ENCODE assay signal across 8 cellular contexts in genomic region chrX:21940356-21940829, GRCh38. TPM values are rescaled to one million over a fixed set of nuclear protein-coding genes. Genes with fewer than 3 reads are reported as not detected.
DNase-seq lines count a peak whose midpoint lies in the region; ATAC-seq and TF ChIP-seq lines count a peak whose summit lies in the region.

TSS of gene SMS (plus strand) at chrX:21940709. CDS start at chrX:21940825, 116 bp downstream.

- H3K27me3 ChIP-seq in GM23248 (replicated peaks; ENCODE audit: insufficient read depth) = no peaks in the 10 kb centered on the region
- H3K27me3 ChIP-seq in SK-N-SH (ENCODE audit: insufficient read depth) = no peaks in the 10 kb centered on the region
- H3K27me3 ChIP-seq in ovary = no peaks in the 10 kb centered on the region
- H3K27me3 ChIP-seq in upper lobe of left lung = peaks cover 0 to 5% (median 0%) of the 10 kb centered on the region in 4 donors

- intact Hi-C loops in ovary (cut with DNase I) = no loop called here

- H3F3A ChIP-seq in GM23248 (ENCODE audit: insufficient read depth) (peaks cover 23% of the 10 kb centered on the region), SK-N-SH (replicated peaks; ENCODE audit: insufficient read depth) (peaks cover 36% of the 10 kb centered on the region)

- H3K27ac Mint-ChIP-seq in activated naive CD4-positive, alpha-beta T cell treated with anti-CD3 and anti-CD28 coated beads, Interleukin-2, amount 50 U/mL, for 72 hours = peak within 1 kb of the TSS; percentile 81 to 90
- peak within 1 kb of the TSS; percentile 76 for H3K27ac Mint-ChIP-seq in glutamatergic neuron (ENCODE audit: unreplicated experiment)

- H4K20me1 ChIP-seq in GM23248 (ENCODE audit: insufficient read depth) (no peaks in the 10 kb centered on the region), SK-N-SH (ENCODE audit: insufficient read depth) (peaks cover 13% of the 10 kb centered on the region)

- peak; percentile 45 for TF ChIP-seq POLR2A in ovary (IDR thresholded peaks at IDR 0.05)
- peak in 2 of 4 donors; percentile 47 to 77 for TF ChIP-seq POLR2A in upper lobe of left lung (IDR thresholded peaks at IDR 0.05)

- H3K36me3 ChIP-seq in GM23248 (ENCODE audit: low read depth) (no peaks in the 10 kb centered on the region), SK-N-SH (replicated peaks in 1 of 2; ENCODE audit: control insufficient read depth in 1 of 2, insufficient read depth in 2 of 2, low read length in 1 of 2) (no peaks in the 10 kb centered on the region), ovary (no peaks in the 10 kb centered on the region), upper lobe of left lung (no peaks in the 10 kb centered on the region)

- H3K4me3 ChIP-seq in GM23248 (peak within 1 kb of the TSS; percentile 82), SK-N-SH (ENCODE audit: low read depth in 2 of 2, low read length in 1 of 2) (peak within 1 kb of the TSS; percentile 66 to 79), ovary (peak within 1 kb of the TSS; percentile 57), upper lobe of left lung (peak within 1 kb of the TSS; percentile 34 to 69 (median 66))

- H2AFZ ChIP-seq in GM23248 = peak within 1 kb of the TSS; percentile 93
- H2AFZ ChIP-seq in SK-N-SH (ENCODE audit: low read depth) = peak within 1 kb of the TSS; percentile 87

- H3K27ac ChIP-seq in GM23248 (peak within 1 kb of the TSS; percentile 92), SK-N-SH (ENCODE audit: low read depth in 2 of 2, low read length in 1 of 2) (peak within 1 kb of the TSS; percentile 68 to 93), ovary (peak within 1 kb of the TSS; percentile 68 to 72), upper lobe of left lung (peak within 1 kb of the TSS; percentile 67 to 86 (median 74))

- no peak for TF ChIP-seq RAD21 in SK-N-SH (IDR thresholded peaks at IDR 0.05; ENCODE audit: low read length)

- H3K9me3 ChIP-seq in GM23248 (ENCODE audit: low read depth) = no peaks in the 10 kb centered on the region
- H3K9me3 ChIP-seq in SK-N-SH = no peaks in the 10 kb centered on the region
- no peaks in the 10 kb centered on the region for H3K9me3 ChIP-seq in ovary
- no peaks in the 10 kb centered on the region for H3K9me3 ChIP-seq in upper lobe of left lung

- H3K4me3 Mint-ChIP-seq in glutamatergic neuron (ENCODE audit: unreplicated experiment) = peak within 1 kb of the TSS; percentile 86

- POLR2A ChIA-PET in SK-N-SH (lab: Yijun Ruan, JAX) = no interaction called here

- H3K9ac ChIP-seq in GM23248 = peak within 1 kb of the TSS; percentile 86
- H3K9ac ChIP-seq in SK-N-SH = peak within 1 kb of the TSS; percentile 71

- H3K36me3 Mint-ChIP-seq in activated naive CD4-positive, alpha-beta T cell treated with anti-CD3 and anti-CD28 coated beads, Interleukin-2, amount 50 U/mL, for 72 hours = peaks cover 5 to 21% of the 10 kb centered on the region in 2 donors
- H3K36me3 Mint-ChIP-seq in glutamatergic neuron (ENCODE audit: unreplicated experiment) = no peaks in the 10 kb centered on the region

- 0% methylated on average over 2 to 26 of the region's 46 CpGs for WGBS in GM23248 (ENCODE audit: low coverage in 1 of 2, low lambda C conversion rate in 2 of 2, missing lambda C conversion rate in 2 of 2), 2 experiments
- 15% methylated on average over 8 of the region's 46 CpGs for WGBS in SK-N-SH (ENCODE audit: low lambda C conversion rate)
- WGBS in ovary, 3 donors = 29 to 46% (median 39%) methylated on average over 28 to 46 of the region's 46 CpGs
- 40% methylated on average over 16 of the region's 46 CpGs; no CpG with 5 or more reads in 1 of the 2 donors for WGBS in upper lobe of left lung, 2 donors

- peaks cover 3% of the 10 kb centered on the region for H3K4me1 Mint-ChIP-seq in glutamatergic neuron (ENCODE audit: low read depth, unreplicated experiment)

- TF ChIP-seq CTCF in SK-N-SH (IDR thresholded peaks at IDR 0.05) = no peak
- no peak for TF ChIP-seq CTCF in glutamatergic neuron (IDR thresholded peaks at IDR 0.05; ENCODE audit: partially characterized antibody, unreplicated experiment)
- TF ChIP-seq CTCF in ovary (IDR thresholded peaks at IDR 0.05) = no peak
- TF ChIP-seq CTCF in upper lobe of left lung (IDR thresholded peaks at IDR 0.05) = no peak

- peak; percentile 55 to 76 for ATAC-seq in activated naive CD4-positive, alpha-beta T cell treated with anti-CD3 and anti-CD28 coated beads, Interleukin-2, amount 50 U/mL, for 72 hours
- peak; percentile 82 to 97 for ATAC-seq in upper lobe of left lung (ENCODE audit: low FRiP score in 2 of 2)

- DNase-seq in ELF-1 (ENCODE audit: low read depth, low spot score) = peak; percentile 74
- DNase-seq in GM23248 = peak; percentile 87
- peak; percentile 75 for DNase-seq in LHCN-M2 (ENCODE audit: low read depth)
- peak; percentile 88 for DNase-seq in SK-N-SH
- peak; percentile 39 to 64 for DNase-seq in activated naive CD4-positive, alpha-beta T cell treated with anti-CD3 and anti-CD28 coated beads, Interleukin-2, amount 50 U/mL, for 72 hours (ENCODE audit: low spot score in 2 of 2)
- peak; percentile 67 for DNase-seq in glutamatergic neuron
- peak; percentile 78 to 87 (median 82) for DNase-seq in ovary
- peak; percentile 74 to 93 for DNase-seq in upper lobe of left lung

- H3K4me1 ChIP-seq in GM23248 (ENCODE audit: insufficient read depth) (peaks cover 19% of the 10 kb centered on the region), SK-N-SH (ENCODE audit: control insufficient read depth in 1 of 2, insufficient read depth in 2 of 2, low read depth in 1 of 2, low read length in 1 of 2) (peaks cover 2 to 7% of the 10 kb centered on the region in 2 experiments; a peak in 2 of 4 replicates), ovary (ENCODE audit: insufficient read depth) (peaks cover 4% of the 10 kb centered on the region), upper lobe of left lung (no peaks in the 10 kb centered on the region)

- CTCF ChIA-PET in SK-N-SH (lab: Yijun Ruan, JAX) = no interaction called here

- peak within 1 kb of the TSS; percentile 87 for H3K4me2 ChIP-seq in GM23248 (ENCODE audit: unreplicated experiment)
- H3K4me2 ChIP-seq in SK-N-SH = peak within 1 kb of the TSS; percentile 89

- H3K9me3 Mint-ChIP-seq in activated naive CD4-positive, alpha-beta T cell treated with anti-CD3 and anti-CD28 coated beads, Interleukin-2, amount 50 U/mL, for 72 hours = no peaks in the 10 kb centered on the region
- peaks cover 5% of the 10 kb centered on the region for H3K9me3 Mint-ChIP-seq in glutamatergic neuron (ENCODE audit: unreplicated experiment)

- peaks cover 2% of the 10 kb centered on the region for H3K27me3 Mint-ChIP-seq in glutamatergic neuron (ENCODE audit: unreplicated experiment)

- in situ Hi-C loops in GM23248 (cut with MboI) = no loop called here

- TF ChIP-seq EP300 in SK-N-SH (IDR thresholded peaks at IDR 0.05; ENCODE audit: borderline replicate concordance in 1 of 2, low read depth in 1 of 2, low read length in 1 of 2) (no peak), ovary (IDR thresholded peaks at IDR 0.05) (no peak), upper lobe of left lung (IDR thresholded peaks at IDR 0.05) (no peak)

- H3K9me2 ChIP-seq in GM23248 (ENCODE audit: insufficient read depth) (no peaks in the 10 kb centered on the region), SK-N-SH (no peaks in the 10 kb centered on the region)

- H3K79me2 ChIP-seq in GM23248 (ENCODE audit: insufficient read depth) = peaks cover 31% of the 10 kb centered on the region
- H3K79me2 ChIP-seq in SK-N-SH (ENCODE audit: insufficient read depth) = peaks cover 40% of the 10 kb centered on the region

TF ChIP-seq in SK-N-SH, 30 proteins besides CTCF, POLR2A, EP300 and RAD21 (continues in another document):
- TF ChIP-seq, protein P1, sequence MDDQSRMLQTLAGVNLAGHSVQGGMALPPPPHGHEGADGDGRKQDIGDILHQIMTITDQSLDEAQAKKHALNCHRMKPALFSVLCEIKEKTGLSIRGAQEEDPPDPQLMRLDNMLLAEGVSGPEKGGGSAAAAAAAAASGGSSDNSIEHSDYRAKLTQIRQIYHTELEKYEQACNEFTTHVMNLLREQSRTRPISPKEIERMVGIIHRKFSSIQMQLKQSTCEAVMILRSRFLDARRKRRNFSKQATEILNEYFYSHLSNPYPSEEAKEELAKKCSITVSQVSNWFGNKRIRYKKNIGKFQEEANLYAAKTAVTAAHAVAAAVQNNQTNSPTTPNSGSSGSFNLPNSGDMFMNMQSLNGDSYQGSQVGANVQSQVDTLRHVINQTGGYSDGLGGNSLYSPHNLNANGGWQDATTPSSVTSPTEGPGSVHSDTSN (IDR thresholded peaks at IDR 0.05) = 0 out of 2 replicates have a peak, but pooled peaks have one; percentile 3
- no peak for TF ChIP-seq EZH2phosphoT487 (IDR thresholded peaks at IDR 0.05; ENCODE audit: borderline replicate concordance, low read depth)
- TF ChIP-seq FOSL2 (IDR thresholded peaks at IDR 0.05; ENCODE audit: borderline replicate concordance, low read depth) = 0 out of 2 replicates have a peak, but pooled peaks have one; percentile 4
- no peak for TF ChIP-seq SMC3 (IDR thresholded peaks at IDR 0.05; ENCODE audit: low read depth, low read length)
- TF ChIP-seq, protein P2, sequence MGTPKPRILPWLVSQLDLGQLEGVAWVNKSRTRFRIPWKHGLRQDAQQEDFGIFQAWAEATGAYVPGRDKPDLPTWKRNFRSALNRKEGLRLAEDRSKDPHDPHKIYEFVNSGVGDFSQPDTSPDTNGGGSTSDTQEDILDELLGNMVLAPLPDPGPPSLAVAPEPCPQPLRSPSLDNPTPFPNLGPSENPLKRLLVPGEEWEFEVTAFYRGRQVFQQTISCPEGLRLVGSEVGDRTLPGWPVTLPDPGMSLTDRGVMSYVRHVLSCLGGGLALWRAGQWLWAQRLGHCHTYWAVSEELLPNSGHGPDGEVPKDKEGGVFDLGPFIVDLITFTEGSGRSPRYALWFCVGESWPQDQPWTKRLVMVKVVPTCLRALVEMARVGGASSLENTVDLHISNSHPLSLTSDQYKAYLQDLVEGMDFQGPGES (IDR thresholded peaks at IDR 0.05; ENCODE audit: low read depth, low read length) = no peak
- TF ChIP-seq JUND (IDR thresholded peaks at IDR 0.05) = no peak
- TF ChIP-seq, protein P3, sequence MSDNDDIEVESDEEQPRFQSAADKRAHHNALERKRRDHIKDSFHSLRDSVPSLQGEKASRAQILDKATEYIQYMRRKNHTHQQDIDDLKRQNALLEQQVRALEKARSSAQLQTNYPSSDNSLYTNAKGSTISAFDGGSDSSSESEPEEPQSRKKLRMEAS (IDR thresholded peaks at IDR 0.05; ENCODE audit: low read depth) = peak; percentile 89

RNA-seq across cellular contexts. Expression of gene SMS, which starts in this region (rescaled TPM):
- 159 and 162 TPM in 2 replicates for total RNA-seq in GM23248 (2014; rRNA removed; shearing (Covaris generic))
- polyA plus RNA-seq in GM23248 (2016; fragmentation: Nextera tagmentation; extraction: Ambion mirVana) = 156 and 166 TPM in 2 replicates
- total RNA-seq in LHCN-M2 (2014; rRNA removed) = 208 and 244 TPM in 2 replicates
- polyA plus RNA-seq in LHCN-M2 (2012) = 130 TPM
- polyA plus RNA-seq in SK-N-SH (2012; rRNA removed) = 86.9 and 116 TPM in 2 replicates
- polyA plus RNA-seq in SK-N-SH (2012; cell fraction: cytosol; rRNA removed) = 134 and 161 TPM in 2 replicates
- polyA plus RNA-seq in SK-N-SH (2012; cell fraction: nucleus; rRNA removed) = 45.9 and 53.9 TPM in 2 replicates
- total RNA-seq in activated naive CD4-positive, alpha-beta T cell treated with anti-CD3 and anti-CD28 coated beads, Interleukin-2, amount 50 U/mL, for 72 hours = 100 to 1,000 TPM in 1 of 2 donors, 10 to 100 TPM in 1; 38.0 to 105 TPM
- 96.5 TPM for total RNA-seq in glutamatergic neuron (ENCODE audit: unreplicated experiment)
- total RNA-seq in ovary = 100 to 1,000 TPM in 2 of 7 donors, 10 to 100 TPM in 5; 52.8 to 123 (median 76.4) TPM
- polyA plus RNA-seq in ovary = 100 to 1,000 TPM; 147 to 204 TPM
- total RNA-seq in upper lobe of left lung = 10 to 100 TPM; 23.3 to 53.5 (median 50.2) TPM

Comparison
In these comparisons a context has a peak if more than half of its experiments do, and no peak if none do; other contexts are left out.
1. Peak in every context shown above with its lines: DNase-seq, ATAC-seq, H3K4me3 ChIP-seq and H3K27ac ChIP-seq.